9 cellular contexts compared by ENCODE assay signal in the genomic region with DNA sequence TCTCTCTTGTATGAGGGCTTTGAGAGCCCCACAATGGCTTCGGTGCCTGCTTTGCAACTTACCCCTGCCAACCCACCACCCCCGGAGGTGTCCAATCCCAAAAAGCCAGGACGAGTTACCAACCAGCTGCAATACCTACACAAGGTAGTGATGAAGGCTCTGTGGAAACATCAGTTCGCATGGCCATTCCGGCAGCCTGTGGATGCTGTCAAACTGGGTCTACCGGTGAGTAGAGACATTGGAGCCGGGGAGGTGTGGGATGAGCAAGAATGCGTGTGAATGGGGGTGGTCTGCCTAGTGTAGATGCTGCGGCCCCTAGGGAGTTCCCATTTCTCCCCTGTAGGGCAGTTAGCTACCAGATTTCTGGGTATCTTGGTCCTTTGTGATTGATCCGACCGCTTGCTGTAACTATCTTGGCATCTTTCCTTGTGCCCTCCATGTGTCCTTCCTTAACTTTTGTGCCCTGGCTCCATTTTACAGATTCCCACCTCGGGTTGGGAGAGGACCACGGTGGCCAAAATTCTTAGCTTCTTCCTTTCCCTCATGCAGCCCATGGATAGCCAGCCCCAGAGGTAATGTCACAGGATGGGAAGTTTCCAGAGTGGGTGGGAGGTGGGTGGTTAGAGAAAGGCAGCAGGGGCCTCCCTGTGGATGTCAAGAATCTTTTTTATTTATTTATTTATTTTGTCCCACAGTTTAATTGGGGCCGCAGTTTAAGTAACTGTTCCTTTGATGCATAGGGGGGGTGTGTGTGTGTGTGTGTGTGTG. TPM values are rescaled to one million over a fixed set of nuclear protein-coding genes. Genes with fewer than 3 reads are reported as not detected.
A peak's percentile ranks its signal among the peaks of the same experiment; 100 is the strongest.
DNase-seq lines count a peak whose midpoint lies in the region; ATAC-seq, FAIRE-seq and TF ChIP-seq lines count a peak whose summit lies in the region.
"Had no signal": no experiment of that assay in that cellular context is flagged by ENCODE, and none has a peak within 500 bp of the region (broad histone marks: within the 10 kb centered on the region; RNA-seq: fewer than 3 reads in every experiment).

No MANE protein-coding gene starts in this region.

- H3K9me3 ChIP-seq in GM12878 (replicated peaks; ENCODE audit: control insufficient read depth, insufficient read depth, low read length) (no peaks in the 10 kb centered on the region), mesodermal cell (ENCODE audit: control insufficient read depth, low read length) (no peaks in the 10 kb centered on the region), aorta (ENCODE audit: control insufficient read depth, low read length) (no peaks in the 10 kb centered on the region)

- H3K4me3 ChIP-seq in GM12878 (peak overlapping the region; percentile 93), mesodermal cell (ENCODE audit: extremely low read depth, insufficient read depth, low read length, poor library complexity, severe bottlenecking) (peak overlapping the region; percentile 96), aorta (ENCODE audit: low read length in 2 of 2) (peak overlapping the region; percentile 83 to 91)

- H3K79me2 ChIP-seq in GM12878 (ENCODE audit: control insufficient read depth, insufficient read depth, low read length) = peaks cover 84% of the 10 kb centered on the region

- peak overlapping the region; percentile 100 for H3K27ac Mint-ChIP-seq in stimulated activated naive CD8-positive, alpha-beta T cell treated with anti-CD3 and anti-CD28 coated beads, Interleukin-15, Interleukin-2, amounts not matched to agents 100 ng/mL and 50 ng/mL, for 24 hours

- H3K9ac ChIP-seq in GM12878 (ENCODE audit: control insufficient read depth, insufficient read depth, low read length) = peak overlapping the region; percentile 85

- H3K27ac ChIP-seq in GM12878 (ENCODE audit: control insufficient read depth, insufficient read depth) (no peak overlapping the region; the same call in 1 of the 2 replicates), mesodermal cell (ENCODE audit: low read depth, low read length, severe bottlenecking) (no peak overlapping the region), aorta (ENCODE audit: low read depth in 1 of 2, low read length in 2 of 2) (no peak overlapping the region)

- peak overlapping the region; percentile 78 for H3K4me2 ChIP-seq in GM12878 (ENCODE audit: control insufficient read depth, insufficient read depth)

- SMC1A ChIA-PET in GM12878 (lab: Charles Lee; ENCODE audit: uncharacterized antibody, unreplicated experiment) = interaction anchor here (0.8 to 17.2 kb wide), 15 partner anchors 9 to 89 kb away, joined by 3 to 347 read pairs (median 4); a partner anchor contains a TSS

- no peak overlapping the region for H2AFZ ChIP-seq in GM12878 (ENCODE audit: control insufficient read depth, low read depth, low read length)

- 0% methylated on average over 14 of the region's 14 CpGs for WGBS in GM12878 (ENCODE audit: insufficient coverage, insufficient replicate concordance, low lambda C conversion rate, missing lambda C conversion rate)
- WGBS in mesodermal cell (ENCODE audit: insufficient coverage in 2 of 2), 2 experiments = 24 to 34% methylated on average over 9 of the region's 14 CpGs
- 2 to 4% methylated on average over 14 of the region's 14 CpGs for WGBS in aorta, 2 donors

- ATAC-seq in stimulated activated naive CD8-positive, alpha-beta T cell treated with anti-CD3 and anti-CD28 coated beads, Interleukin-15, Interleukin-2, amounts not matched to agents 100 U/mL and 50 U/mL, for 24 hours = no peak
- ATAC-seq in GM12878 (no peak), aorta (ENCODE audit: low FRiP score) (no peak), HG02840 (IDR thresholded peaks at IDR 0.05; ENCODE audit: low FRiP score, unreplicated experiment) (no peak), GM18873 (IDR thresholded peaks at IDR 0.05; ENCODE audit: low FRiP score, unreplicated experiment) (no peak)

- POLR2A ChIA-PET in GM12878 (lab: Charles Lee) = interaction anchor here (0.9 to 16.6 kb wide), 8 partner anchors 8 to 536 kb away, joined by 3 to 486 read pairs (median 11); a partner anchor contains a TSS

- TF ChIP-seq EP300 in GM12878 (IDR thresholded peaks at IDR 0.05; ENCODE audit: borderline replicate concordance in 1 of 2, control insufficient read depth in 1 of 2, low read depth in 2 of 2, low read length in 2 of 2) = no peak

- peaks cover 49 to 57% of the 10 kb centered on the region in 2 experiments for H3K36me3 ChIP-seq in GM12878 (ENCODE audit: control insufficient read depth in 2 of 2, insufficient read depth in 2 of 2, low read length in 1 of 2)
- peaks cover 77% of the 10 kb centered on the region for H3K36me3 ChIP-seq in mesodermal cell (ENCODE audit: control insufficient read depth, insufficient read depth, low read length)
- peaks cover 10 to 26% of the 10 kb centered on the region in 2 donors for H3K36me3 ChIP-seq in aorta (ENCODE audit: control insufficient read depth in 1 of 2, insufficient read depth in 2 of 2, low read length in 1 of 2)

- DNase-seq in stimulated activated naive CD8-positive, alpha-beta T cell treated with anti-CD3 and anti-CD28 coated beads, Interleukin-15, Interleukin-2, amounts not matched to agents 100 U/mL and 50 U/mL, for 24 hours = no peak
- no peak for DNase-seq in GM12878 (ENCODE audit: low read depth, low spot score)
- no peak for DNase-seq in aorta
- no peak for DNase-seq in KBM-7

- H4K20me1 ChIP-seq in GM12878 (ENCODE audit: control insufficient read depth, insufficient read depth) = peaks cover 44% of the 10 kb centered on the region

- TF ChIP-seq CTCF in GM12878 (IDR thresholded peaks at IDR 0.05 in 2 of 3, conservative IDR thresholded peaks at IDR 0.05 in 1 of 3; ENCODE audit: control insufficient read depth in 2 of 3, extremely low read depth in 1 of 3, insufficient read depth in 1 of 3, low read depth in 3 of 3, low read length in 3 of 3) = no peak

- H3K9me3 Mint-ChIP-seq in stimulated activated naive CD8-positive, alpha-beta T cell treated with anti-CD3 and anti-CD28 coated beads, Interleukin-15, Interleukin-2, amounts not matched to agents 100 ng/mL and 50 ng/mL, for 24 hours = no peaks in the 10 kb centered on the region

- peaks cover 97% of the 10 kb centered on the region for H3K36me3 Mint-ChIP-seq in stimulated activated naive CD8-positive, alpha-beta T cell treated with anti-CD3 and anti-CD28 coated beads, Interleukin-15, Interleukin-2, amounts not matched to agents 100 ng/mL and 50 ng/mL, for 24 hours (ENCODE audit: low read depth)

- no peak for FAIRE-seq in GM12878 (lab: Jason Lieb, UNC)
- FAIRE-seq: TTC549 had no signal

- CTCF ChIA-PET in GM12878 (lab: Yijun Ruan, JAX) = interaction anchor here (0.6 to 13.8 kb wide), 10 partner anchors 8 to 1189 kb away, joined by 3 to 162 read pairs (median 5); a partner anchor contains a TSS

- H3K27me3 ChIP-seq in GM12878 (replicated peaks in 1 of 2; ENCODE audit: control insufficient read depth in 2 of 2, insufficient read depth in 2 of 2, low read length in 1 of 2) (no peaks in the 10 kb centered on the region), aorta (ENCODE audit: control insufficient read depth in 1 of 2, insufficient read depth in 2 of 2, low read length in 1 of 2) (peaks cover 0 to 2% of the 10 kb centered on the region in 2 donors)

- RAD21 ChIA-PET in GM12878 (lab: Charles Lee; ENCODE audit: unreplicated experiment) = interaction anchor here (0.9 to 12.2 kb wide), 8 partner anchors 8 to 119 kb away, joined by 3 to 224 read pairs (median 28); a partner anchor contains a TSS

- H3K4me1 Mint-ChIP-seq in stimulated activated naive CD8-positive, alpha-beta T cell treated with anti-CD3 and anti-CD28 coated beads, Interleukin-15, Interleukin-2, amounts not matched to agents 100 ng/mL and 50 ng/mL, for 24 hours (ENCODE audit: low read depth) = peaks cover 63% of the 10 kb centered on the region

- peak; percentile 55; the same call in 1 of the 2 replicates for TF ChIP-seq POLR2A in GM12878 (IDR thresholded peaks at IDR 0.05; ENCODE audit: low read depth, low read length)

- H3K4me1 ChIP-seq in GM12878 (ENCODE audit: control insufficient read depth, insufficient read depth, low read length) = no peaks in the 10 kb centered on the region; the same call in 1 of the 2 replicates
- H3K4me1 ChIP-seq in mesodermal cell (ENCODE audit: control insufficient read depth, insufficient read depth, low read length, poor library complexity, severe bottlenecking) = peaks cover 14% of the 10 kb centered on the region
- no peaks in the 10 kb centered on the region for H3K4me1 ChIP-seq in aorta (ENCODE audit: control insufficient read depth in 1 of 2, insufficient read depth in 2 of 2, low read length in 2 of 2)

- TF ChIP-seq RAD21 in GM12878 (IDR thresholded peaks at IDR 0.05; ENCODE audit: insufficient read depth, low read depth, low read length) = no peak

- no peaks in the 10 kb centered on the region for H3K27me3 Mint-ChIP-seq in stimulated activated naive CD8-positive, alpha-beta T cell treated with anti-CD3 and anti-CD28 coated beads, Interleukin-15, Interleukin-2, amounts not matched to agents 100 ng/mL and 50 ng/mL, for 24 hours

- peak overlapping the region; percentile 99 for H3K4me3 Mint-ChIP-seq in stimulated activated naive CD8-positive, alpha-beta T cell treated with anti-CD3 and anti-CD28 coated beads, Interleukin-15, Interleukin-2, amounts not matched to agents 100 ng/mL and 50 ng/mL, for 24 hours

- no TSS peak for BruUV-seq in GM12878 (replicated peaks; lab: Mats Ljungman, UMichigan)

- in situ Hi-C loops in GM12878 (cut with MboI) = loop anchor here (25.0 kb wide), 2 partner anchors 1412 to 1688 kb away; a partner anchor contains a TSS
- in situ Hi-C loops in KBM-7 (cut with MboI; ENCODE audit: low pct_unique_long_range_greater_than_20kb, low sequenced_read_pairs) = no loop called here

- intact Hi-C loops in GM12878 (cut with micrococcal nuclease; ENCODE audit: unreplicated experiment) (loop anchor here (5.0 kb wide), 1 partner anchor 132 kb away; a partner anchor contains a TSS), aorta (cut with DNase I) (loop anchor here (5.0 to 10.0 kb wide), 3 partner anchors 132 to 780 kb away; a partner anchor contains a TSS)

RNA-seq across cellular contexts. Expression of a gene that starts 6.3 kb away (rescaled TPM):
- total RNA-seq in GM12878 (2013; cell fraction: nucleolus; rRNA removed) = 348 and 373 TPM in 2 replicates
- total RNA-seq in GM12878 (2014; rRNA removed) = 127 TPM in 2 replicates
- 139 and 145 TPM in 2 replicates for total RNA-seq in GM12878 (2014; rRNA removed; fragmentation: Illumina TruSeq; extraction: Trizol)
- total RNA-seq in GM12878 (2021) = 160 and 178 TPM in 2 replicates
- 176 TPM for polyA plus RNA-seq in GM12878 (2011; ENCODE audit: low read depth)
- 218 and 239 TPM in 2 replicates for polyA plus RNA-seq in GM12878 (2011; rRNA removed)
- 154 and 169 TPM in 2 replicates for polyA plus RNA-seq in GM12878 (2011; cell fraction: cytosol; rRNA removed)
- polyA plus RNA-seq in GM12878 (2011; cell fraction: nucleus; rRNA removed) = 392 and 411 TPM in 2 replicates
- 174 and 230 TPM in 2 replicates for polyA plus RNA-seq in GM12878 (2012)
- polyA plus RNA-seq in GM12878 (2014; fragmentation: Illumina TruSeq; extraction: Trizol) = 234 and 289 TPM in 2 replicates
- 100 to 1,000 TPM in 1 of 2 experiments, 10 to 100 TPM in 1; 32.2 to 133 TPM for polyA plus RNA-seq in GM12878 (2014; fragmentation: Nextera tagmentation; extraction: Ambion mirVana)
- 180 and 181 TPM in 2 replicates for polyA plus RNA-seq in GM12878 (2014; rRNA removed)
- 100 to 1,000 TPM; 113 to 118 TPM for polyA plus RNA-seq in GM12878 (2016; fragmentation: Nextera tagmentation; extraction: Ambion mirVana)
- polyA minus RNA-seq in GM12878 (2011; rRNA and poly(A)+ RNA removed) = 122 and 140 TPM in 2 replicates
- 51.2 and 63.0 TPM in 2 replicates for polyA minus RNA-seq in GM12878 (2011; cell fraction: cytosol; rRNA and poly(A)+ RNA removed)
- 133 and 197 TPM in 2 replicates for polyA minus RNA-seq in GM12878 (2011; cell fraction: nucleus; rRNA and poly(A)+ RNA removed)
- 136 TPM for polyA plus RNA-seq in mesodermal cell (2013, experiment 1 of 2)
- 136 TPM for polyA plus RNA-seq in mesodermal cell (2013, experiment 2 of 2)
- 100 to 1,000 TPM; 166 to 181 TPM for total RNA-seq in aorta
- 100 to 1,000 TPM in 1 of 2 donors, 10 to 100 TPM in 1; 71.0 to 145 TPM for polyA plus RNA-seq in aorta

RNA-seq across cellular contexts. Expression of a gene that starts 21.8 kb away (rescaled TPM):
- total RNA-seq in GM12878 (2013; cell fraction: nucleolus; rRNA removed) = 110 and 112 TPM in 2 replicates
- 243 and 269 TPM in 2 replicates for total RNA-seq in GM12878 (2014; rRNA removed)
- 170 and 177 TPM in 2 replicates for total RNA-seq in GM12878 (2014; rRNA removed; fragmentation: Illumina TruSeq; extraction: Trizol)
- 182 and 189 TPM in 2 replicates for total RNA-seq in GM12878 (2021)
- 314 TPM for polyA plus RNA-seq in GM12878 (2011; ENCODE audit: low read depth)
- polyA plus RNA-seq in GM12878 (2011; rRNA removed) = 190 and 290 TPM in 2 replicates
- polyA plus RNA-seq in GM12878 (2011; cell fraction: cytosol; rRNA removed) = 380 and 384 TPM in 2 replicates
- polyA plus RNA-seq in GM12878 (2011; cell fraction: nucleus; rRNA removed) = 478 and 610 TPM in 2 replicates
- 308 and 348 TPM in 2 replicates for polyA plus RNA-seq in GM12878 (2012)
- 327 and 354 TPM in 2 replicates for polyA plus RNA-seq in GM12878 (2014; fragmentation: Illumina TruSeq; extraction: Trizol)
- 100 to 1,000 TPM; 389 to 552 TPM for polyA plus RNA-seq in GM12878 (2014; fragmentation: Nextera tagmentation; extraction: Ambion mirVana)
- polyA plus RNA-seq in GM12878 (2014; rRNA removed) = 267 and 279 TPM in 2 replicates
- 100 to 1,000 TPM; 339 to 378 TPM for polyA plus RNA-seq in GM12878 (2016; fragmentation: Nextera tagmentation; extraction: Ambion mirVana)
- 119 and 159 TPM in 2 replicates for polyA minus RNA-seq in GM12878 (2011; rRNA and poly(A)+ RNA removed)
- 44.9 and 50.8 TPM in 2 replicates for polyA minus RNA-seq in GM12878 (2011; cell fraction: cytosol; rRNA and poly(A)+ RNA removed)
- 45.2 and 51.5 TPM in 2 replicates for polyA minus RNA-seq in GM12878 (2011; cell fraction: nucleus; rRNA and poly(A)+ RNA removed)
- 3.6 TPM for polyA plus RNA-seq in mesodermal cell (2013, experiment 1 of 2)
- polyA plus RNA-seq in mesodermal cell (2013, experiment 2 of 2) = 3.3 TPM
- 100 to 1,000 TPM in 1 of 2 donors, 10 to 100 TPM in 1; 36.9 to 109 TPM for total RNA-seq in aorta
- polyA plus RNA-seq in aorta = 10 to 100 TPM in 1 of 2 donors, 1 to 10 TPM in 1; 9.8 to 33.3 TPM

RNA-seq across cellular contexts. Expression of a gene that starts 33.9 kb away (rescaled TPM):
- 54.4 and 59.2 TPM in 2 replicates for total RNA-seq in GM12878 (2013; cell fraction: nucleolus; rRNA removed)
- 141 and 149 TPM in 2 replicates for total RNA-seq in GM12878 (2014; rRNA removed)
- total RNA-seq in GM12878 (2014; rRNA removed; fragmentation: Illumina TruSeq; extraction: Trizol) = 117 and 120 TPM in 2 replicates
- 106 and 114 TPM in 2 replicates for total RNA-seq in GM12878 (2021)
- polyA plus RNA-seq in GM12878 (2011; ENCODE audit: low read depth) = 240 TPM
- 140 and 173 TPM in 2 replicates for polyA plus RNA-seq in GM12878 (2011; rRNA removed)
- 172 and 198 TPM in 2 replicates for polyA plus RNA-seq in GM12878 (2011; cell fraction: cytosol; rRNA removed)
- polyA plus RNA-seq in GM12878 (2011; cell fraction: nucleus; rRNA removed) = 112 and 122 TPM in 2 replicates
- polyA plus RNA-seq in GM12878 (2012) = 162 and 237 TPM in 2 replicates
- 136 and 158 TPM in 2 replicates for polyA plus RNA-seq in GM12878 (2014; fragmentation: Illumina TruSeq; extraction: Trizol)
- 100 to 1,000 TPM; 117 to 170 TPM for polyA plus RNA-seq in GM12878 (2014; fragmentation: Nextera tagmentation; extraction: Ambion mirVana)
- 114 and 116 TPM in 2 replicates for polyA plus RNA-seq in GM12878 (2014; rRNA removed)
- polyA plus RNA-seq in GM12878 (2016; fragmentation: Nextera tagmentation; extraction: Ambion mirVana) = 100 to 1,000 TPM; 160 to 168 TPM
- polyA minus RNA-seq in GM12878 (2011; rRNA and poly(A)+ RNA removed) = 91.9 and 112 TPM in 2 replicates
- 22.9 and 33.3 TPM in 2 replicates for polyA minus RNA-seq in GM12878 (2011; cell fraction: cytosol; rRNA and poly(A)+ RNA removed)
- polyA minus RNA-seq in GM12878 (2011; cell fraction: nucleus; rRNA and poly(A)+ RNA removed) = 25.1 and 32.0 TPM in 2 replicates
- not detected for polyA plus RNA-seq in mesodermal cell (2013, experiment 1 of 2)
- polyA plus RNA-seq in mesodermal cell (2013, experiment 2 of 2) = not detected
- 10 to 100 TPM; 20.1 to 73.1 TPM for total RNA-seq in aorta
- polyA plus RNA-seq in aorta = 10 to 100 TPM in 1 of 2 donors, 1 to 10 TPM in 1; 3.6 to 35.7 TPM

RNA-seq across cellular contexts. Expression of a gene that starts 34.7 kb away (rescaled TPM):
- 47.7 and 47.9 TPM in 2 replicates for total RNA-seq in GM12878 (2013; cell fraction: nucleolus; rRNA removed)
- total RNA-seq in GM12878 (2014; rRNA removed) (99.2 and 108 TPM in 2 replicates), GM12878 (2014; rRNA removed; fragmentation: Illumina TruSeq; extraction: Trizol) (64.6 and 69.1 TPM in 2 replicates), GM12878 (2021) (73.3 and 73.5 TPM in 2 replicates), aorta (10 to 100 TPM; 10.4 to 16.7 TPM)
- 45.0 TPM for polyA plus RNA-seq in GM12878 (2011; ENCODE audit: low read depth)
- polyA plus RNA-seq in GM12878 (2011; rRNA removed) (31.3 and 46.7 TPM in 2 replicates), GM12878 (2014; fragmentation: Illumina TruSeq; extraction: Trizol) (69.9 and 79.3 TPM in 2 replicates), GM12878 (2014; fragmentation: Nextera tagmentation; extraction: Ambion mirVana) (10 to 100 TPM in 1 of 2 experiments, 1 to 10 TPM in 1; 8.8 to 21.1 TPM), GM12878 (2014; rRNA removed) (99.8 and 104 TPM in 2 replicates), GM12878 (2016; fragmentation: Nextera tagmentation; extraction: Ambion mirVana) (10 to 100 TPM; 44.9 to 47.6 TPM), aorta (1 to 10 TPM in 1 of 2 donors, under 1 TPM in 1; 0.28 to 2.8 TPM)
- 77.6 and 86.9 TPM in 2 replicates for polyA plus RNA-seq in GM12878 (2011; cell fraction: cytosol; rRNA removed)
- polyA plus RNA-seq in GM12878 (2011; cell fraction: nucleus; rRNA removed) = 77.0 and 89.9 TPM in 2 replicates
- 78.7 and 83.9 TPM in 2 replicates for polyA plus RNA-seq in GM12878 (2012)
- polyA minus RNA-seq in GM12878 (2011; rRNA and poly(A)+ RNA removed) = 45.5 and 61.2 TPM in 2 replicates
- polyA minus RNA-seq in GM12878 (2011; cell fraction: cytosol; rRNA and poly(A)+ RNA removed) = 40.4 and 47.3 TPM in 2 replicates
- 35.9 and 56.4 TPM in 2 replicates for polyA minus RNA-seq in GM12878 (2011; cell fraction: nucleus; rRNA and poly(A)+ RNA removed)
- polyA plus RNA-seq in mesodermal cell (2013, experiment 1 of 2) = 0.63 TPM
- 0.71 TPM for polyA plus RNA-seq in mesodermal cell (2013, experiment 2 of 2)
